8 cellular contexts compared by ENCODE assay signal in the genomic region with DNA sequence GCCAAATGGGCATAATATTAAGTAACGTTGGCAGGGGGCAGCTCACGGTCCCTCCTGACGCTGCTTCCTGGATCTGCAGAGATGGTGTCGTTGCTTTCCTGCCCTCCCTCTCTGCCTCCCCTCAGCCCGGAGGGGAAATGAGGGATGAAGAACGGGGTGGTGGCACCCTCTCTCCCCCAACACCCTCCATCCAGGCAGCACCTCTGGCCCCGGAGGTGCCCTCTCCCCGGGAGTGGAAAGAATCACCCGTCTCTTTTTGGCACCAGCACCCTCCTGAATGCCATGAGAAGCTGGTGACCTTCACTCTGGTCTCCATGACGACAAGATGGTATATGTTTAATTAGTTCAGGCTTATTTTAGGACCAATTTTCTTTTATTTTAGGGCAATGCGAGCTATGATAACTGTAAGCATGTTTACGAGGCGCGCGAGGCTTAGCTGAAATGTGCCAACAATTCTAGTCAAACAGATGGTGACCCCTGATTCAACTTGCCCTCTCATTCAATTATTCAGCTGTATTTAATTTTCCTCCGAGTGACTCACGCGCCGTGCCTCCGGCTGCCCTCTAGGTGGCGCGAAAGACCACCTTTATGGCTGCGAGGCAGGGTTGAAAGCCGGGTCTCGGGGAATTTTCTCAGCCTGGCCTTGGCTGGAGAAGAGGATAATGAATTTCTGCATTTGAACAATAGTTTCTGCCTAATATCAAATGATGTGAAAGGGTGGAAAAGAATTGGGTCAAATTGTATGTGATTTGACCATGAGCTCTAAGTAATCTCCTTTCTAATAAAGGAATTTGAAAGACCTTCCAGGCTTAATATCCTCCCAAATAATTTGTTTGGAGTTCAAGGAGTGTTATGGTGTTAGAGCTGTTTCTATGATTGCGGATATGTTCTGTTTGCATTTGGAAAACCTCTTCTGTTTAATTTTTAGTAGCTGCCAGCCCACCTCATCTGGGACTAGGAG.
DNase-seq lines count a peak whose midpoint lies in the region; ATAC-seq, FAIRE-seq and TF ChIP-seq lines count a peak whose summit lies in the region.

No MANE protein-coding gene starts in this region.

- H3K9me3 Mint-ChIP-seq in osteocyte (ENCODE audit: unreplicated experiment) = no peaks in the 10 kb centered on the region

- peak; percentile 94 for TF ChIP-seq CTCF in osteocyte (IDR thresholded peaks at IDR 0.05)

- DNase-seq in DMS114 treated with DMSO at 0.1 percent for 48 hours (lab: John Stamatoyannopoulos, UW; ENCODE audit: unreplicated experiment) (peak; percentile 59), HuH-7 (ENCODE audit: low spot score) (peak; percentile 93), RPMI7951 (ENCODE audit: low read depth) (peak; percentile 79), frontal cortex (ENCODE audit: low spot score in 2 of 2) (peak; percentile 71 to 84), osteocyte (ENCODE audit: extremely low spot score, unreplicated experiment) (peak; percentile 90), ureter (ENCODE audit: low spot score) (peak; percentile 86)
- peak; percentile 50 for DNase-seq in activated naive CD4-positive, alpha-beta T cell treated with Interleukin-2 at 50 U/mL for 16 hours

- no peaks in the 10 kb centered on the region for H3K36me3 Mint-ChIP-seq in osteocyte (ENCODE audit: unreplicated experiment)

- H3K27ac Mint-ChIP-seq in osteocyte (ENCODE audit: unreplicated experiment) = no peak overlapping the region

- peak; percentile 89 for FAIRE-seq in frontal cortex (lab: Jason Lieb, UNC)

- no peaks in the 10 kb centered on the region for H3K27me3 Mint-ChIP-seq in osteocyte (ENCODE audit: unreplicated experiment)

- H3K4me1 Mint-ChIP-seq in osteocyte (ENCODE audit: unreplicated experiment) = peaks cover 3% of the 10 kb centered on the region

- no peak for ATAC-seq in GM21528 (IDR thresholded peaks at IDR 0.05; ENCODE audit: low FRiP score, unreplicated experiment)

- H3K4me3 Mint-ChIP-seq in osteocyte (ENCODE audit: unreplicated experiment) = no peak overlapping the region
